In the genomic region with DNA sequence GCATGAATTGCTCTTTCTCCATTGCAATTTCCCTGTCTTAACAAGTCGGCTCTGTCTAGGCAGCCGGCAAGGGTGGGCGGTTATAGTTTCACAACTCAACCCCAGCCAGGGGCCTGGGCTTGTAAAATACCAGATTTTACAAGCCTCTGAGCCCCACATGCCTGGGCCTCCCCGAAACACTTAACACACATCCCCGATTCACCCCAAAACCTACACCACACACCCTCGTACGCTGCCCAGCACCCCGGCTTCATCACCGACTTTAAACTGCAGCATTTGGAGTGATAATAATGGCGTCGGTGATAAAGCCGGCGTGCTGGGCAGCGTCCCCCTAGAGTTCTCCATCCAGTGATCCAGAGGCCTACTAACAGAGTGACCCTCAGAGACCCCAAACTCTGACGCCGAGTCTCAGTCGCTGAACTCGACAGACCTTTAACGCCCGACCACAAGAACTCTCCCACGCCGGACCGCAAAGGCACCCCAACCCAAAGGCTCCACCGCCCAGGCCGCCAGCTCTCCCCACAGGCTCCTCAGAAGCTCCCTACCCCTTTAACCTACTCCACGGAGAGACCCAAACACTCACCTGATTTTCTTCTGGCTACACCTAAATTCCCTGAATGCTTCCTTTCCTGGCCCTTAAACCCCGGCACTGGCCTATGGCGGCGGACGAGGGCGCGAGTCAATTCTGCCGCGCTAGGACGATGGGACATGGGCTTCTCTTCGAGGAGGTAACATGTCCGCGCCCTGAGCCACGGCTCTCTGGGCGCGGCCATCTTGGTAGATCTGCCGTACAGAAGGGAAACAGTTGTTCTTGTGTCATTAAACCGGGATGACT, we compare ENCODE assay signal across 8 cellular contexts. TPM values are rescaled to one million over a fixed set of nuclear protein-coding genes. Genes with fewer than 3 reads are reported as not detected.
DNase-seq lines count a peak whose midpoint lies in the region; ATAC-seq and TF ChIP-seq lines count a peak whose summit lies in the region.

ZNF649 (minus strand) TSS at position 687 of the 835 bp plus-strand sequence. CDS start 4,910 bp downstream, outside the sequence.

- H3K9me3 ChIP-seq in transverse colon, result peaks cover 21 to 32% of the 10 kb centered on the region in 2 donors

- no peak for TF ChIP-seq CTCF in transverse colon (IDR thresholded peaks at IDR 0.05)

- H3K4me1 ChIP-seq in transverse colon, result peaks cover 0 to 14% (median 8%) of the 10 kb centered on the region in 4 donors

- ATAC-seq in GM21825 (IDR thresholded peaks at IDR 0.05; ENCODE audit: unreplicated experiment) (peak; percentile 85), left ventricle myocardium superior (peak; percentile 100)

- WGBS in transverse colon (ENCODE audit: low coverage in 1 of 2), 2 donors, result 1% methylated on average over 43 of the region's 43 CpGs; no CpG with 5 or more reads in 1 of the 2 donors

- H3K27me3 ChIP-seq in transverse colon, result peaks cover 13% of the 10 kb centered on the region

- H3K27ac ChIP-seq in angular gyrus (ENCODE audit: low read depth, low read length) (peak within 1 kb of the TSS; percentile 73), transverse colon (peak within 1 kb of the TSS; percentile 80 to 92 (median 86))

- no peak for TF ChIP-seq POLR2A in transverse colon (IDR thresholded peaks at IDR 0.05)

- TF ChIP-seq EP300 in transverse colon (IDR thresholded peaks at IDR 0.05; ENCODE audit: low read depth), result no peak

- intact Hi-C loops in T-helper 2 cell treated with Interferon-gamma antibody and Interleukin-4, amounts not matched to agents 100 ng/mL and 5 ng/mL, for 36 hours (cut with micrococcal nuclease), result loop anchor here (1.0 kb wide), 3 partner anchors 23 to 144 kb away; partner anchors contain the start of genes ZNF350, ZNF432 and ZNF613
- intact Hi-C loops in left ventricle myocardium superior (cut with micrococcal nuclease) (no loop called here), posterior cingulate gyrus (cut with DNase I) (loop anchor here (1.0 to 10.0 kb wide), 2 partner anchors 21 to 310 kb away; no protein-coding TSS in a partner anchor), transverse colon (cut with DNase I; ENCODE audit: low total_unique reads) (no loop called here)

- peaks cover 0 to 25% (median 4%) of the 10 kb centered on the region in 4 donors for H3K36me3 ChIP-seq in transverse colon

- peak; percentile 95 for DNase-seq in DMS53 (lab: John Stamatoyannopoulos, UW)
- peak; percentile 88 for DNase-seq in NCI-H1105 (lab: John Stamatoyannopoulos, UW)
- DNase-seq in left ventricle myocardium superior, result peak; percentile 89
- peak; percentile 64 to 97 (median 82) for DNase-seq in posterior cingulate gyrus
- DNase-seq in transverse colon, result peak; percentile 84

- H3K4me3 ChIP-seq in transverse colon, result peak within 1 kb of the TSS; percentile 67 to 92 (median 80)

- in situ Hi-C loops in transverse colon (cut with MboI; ENCODE audit: low pct_ligation_motif_present in 1 of 4, low pct_unique_long_range_greater_than_20kb in 1 of 4, low sequenced_read_pairs in 3 of 4), result no loop called here

RNA-seq across cellular contexts. Expression of gene ZNF649, which starts in this region (rescaled TPM):
- 13.0 and 13.5 TPM in 2 replicates for total RNA-seq in T-helper 2 cell treated with Interferon-gamma antibody and Interleukin-4, amounts not matched to agents 100 ng/mL and 5 ng/mL, for 36 hours
- total RNA-seq in left ventricle myocardium superior (8.1 TPM), transverse colon (10 to 100 TPM in 2 of 4 donors, 1 to 10 TPM in 2; 8.6 to 19.5 (median 10.1) TPM)

Comparison
In these comparisons a context has a peak if more than half of its experiments do, and no peak if none do; other contexts are left out.
1. Peak in every context shown above with its lines: DNase-seq, ATAC-seq, H3K4me3 ChIP-seq and H3K27ac ChIP-seq.
2. intact Hi-C loops: an anchor here in T-helper 2 cell treated with Interferon-gamma antibody and Interleukin-4, amounts not matched to agents 100 ng/mL and 5 ng/mL, for 36 hours (1.0 kb wide) and posterior cingulate gyrus (1.0 to 10.0 kb wide); none called in left ventricle myocardium superior and transverse colon.